1 cellular context compared by ENCODE assay signal in genomic region chr15:69222002-69222474, GRCh38.
TF ChIP-seq lines count a peak whose summit lies in the region.

No MANE protein-coding gene starts in this region.

TF ChIP-seq in HepG2, 621 proteins besides CTCF, POLR2A, EP300 and RAD21 (continued from another document and continues in another):
- TF ChIP-seq CSRNP2 (CRISPR knock-in tag; conservative IDR thresholded peaks at IDR 0.05; ENCODE audit: low read depth) (no peak), SUZ12 (IDR thresholded peaks at IDR 0.05; ENCODE audit: low read depth, low read length) (no peak), PRMT3 (CRISPR knock-in tag; IDR thresholded peaks at IDR 0.05; ENCODE audit: borderline replicate concordance, low read depth) (no peak), ZXDC (CRISPR knock-in tag; IDR thresholded peaks at IDR 0.05) (no peak), ATF5 (CRISPR knock-in tag; IDR thresholded peaks at IDR 0.05; ENCODE audit: low read depth) (no peak), ZNF891 (CRISPR knock-in tag; IDR thresholded peaks at IDR 0.05) (no peak), DNMT1 (CRISPR knock-in tag; IDR thresholded peaks at IDR 0.05) (no peak), TERF1 (CRISPR knock-in tag; IDR thresholded peaks at IDR 0.05) (no peak), REL (CRISPR knock-in tag; conservative IDR thresholded peaks at IDR 0.05) (no peak), ZNF788 (CRISPR knock-in tag; IDR thresholded peaks at IDR 0.05; ENCODE audit: borderline replicate concordance) (no peak), GRHL1 (CRISPR knock-in tag; conservative IDR thresholded peaks at IDR 0.05) (no peak), ZNF781 (CRISPR knock-in tag; IDR thresholded peaks at IDR 0.05; ENCODE audit: borderline replicate concordance, not compliant biosample characterization) (no peak), ZNF768 (CRISPR knock-in tag; IDR thresholded peaks at IDR 0.05) (0 out of 2 replicates have a peak, but pooled peaks have one; percentile 34), ZBTB37 (CRISPR knock-in tag; IDR thresholded peaks at IDR 0.05) (no peak), RFXANK (CRISPR knock-in tag; IDR thresholded peaks at IDR 0.05) (no peak), TFE3 (CRISPR knock-in tag; IDR thresholded peaks at IDR 0.05) (peak; percentile 70), ATF3 (CRISPR knock-in tag; IDR thresholded peaks at IDR 0.05) (no peak), AKAP8 (CRISPR knock-in tag; IDR thresholded peaks at IDR 0.05) (no peak), STAT5B (CRISPR knock-in tag; IDR thresholded peaks at IDR 0.05) (no peak), ZNF18 (CRISPR knock-in tag; IDR thresholded peaks at IDR 0.05; ENCODE audit: insufficient replicate concordance) (no peak), BCL6 (CRISPR knock-in tag; IDR thresholded peaks at IDR 0.05) (peak; percentile 99), SMARCE1 (IDR thresholded peaks at IDR 0.05; ENCODE audit: borderline replicate concordance) (no peak), ZFAT (CRISPR knock-in tag; conservative IDR thresholded peaks at IDR 0.05) (no peak), CENPBD1 (CRISPR knock-in tag; IDR thresholded peaks at IDR 0.05; ENCODE audit: borderline replicate concordance, low read depth) (no peak), MIER3 (CRISPR knock-in tag; IDR thresholded peaks at IDR 0.05; ENCODE audit: borderline replicate concordance) (peak; percentile 56; the same call in 1 of the 2 replicates), ZNF652 (CRISPR knock-in tag; IDR thresholded peaks at IDR 0.05; ENCODE audit: borderline replicate concordance, low read depth) (no peak), ATM (IDR thresholded peaks at IDR 0.05; ENCODE audit: borderline replicate concordance) (no peak), ZNF468 (CRISPR knock-in tag; IDR thresholded peaks at IDR 0.05) (peak; percentile 71; the same call in 1 of the 2 replicates), THAP7 (CRISPR knock-in tag; IDR thresholded peaks at IDR 0.05) (peak; percentile 70; the same call in 1 of the 2 replicates), MAFG (CRISPR knock-in tag; IDR thresholded peaks at IDR 0.05) (no peak), MED1 (CRISPR knock-in tag; IDR thresholded peaks at IDR 0.05) (peak; percentile 48; the same call in 1 of the 2 replicates), NFYC (CRISPR knock-in tag; IDR thresholded peaks at IDR 0.05) (no peak), THRA (CRISPR knock-in tag; IDR thresholded peaks at IDR 0.05; ENCODE audit: borderline replicate concordance) (0 out of 2 replicates have a peak, but pooled peaks have one; percentile 17), ZNF672 (CRISPR knock-in tag; IDR thresholded peaks at IDR 0.05) (no peak), ZSCAN12 (CRISPR knock-in tag; IDR thresholded peaks at IDR 0.05) (no peak), TMF1 (CRISPR knock-in tag; IDR thresholded peaks at IDR 0.05; ENCODE audit: low read depth) (no peak), HINFP (CRISPR knock-in tag; IDR thresholded peaks at IDR 0.05; ENCODE audit: low read depth) (no peak), ZNF354B (CRISPR knock-in tag; IDR thresholded peaks at IDR 0.05) (no peak), U2AF2 (IDR thresholded peaks at IDR 0.05; ENCODE audit: low read depth, low read length) (no peak), STAG1 (CRISPR knock-in tag; IDR thresholded peaks at IDR 0.05) (no peak), KLF11 (CRISPR knock-in tag; IDR thresholded peaks at IDR 0.05) (no peak)
